16 cellular contexts compared by ENCODE assay signal in genomic region chr4:111037591-111037990, GRCh38.
"Had no signal": no experiment of that assay in that cellular context is flagged by ENCODE, and none has a peak within 500 bp of the region (broad histone marks: within the 10 kb centered on the region; RNA-seq: fewer than 3 reads in every experiment).

No MANE protein-coding gene starts in this region.

- H3K4me3 Mint-ChIP-seq: naive thymus-derived CD8-positive, alpha-beta T cell; type B pancreatic cell had no signal

- H3K27me3 ChIP-seq: esophagus squamous epithelium, hepatocyte, suprapubic skin had no signal

- H3K4me2 ChIP-seq: hepatocyte had no signal

- H3K27me3 Mint-ChIP-seq: naive thymus-derived CD8-positive, alpha-beta T cell; type B pancreatic cell had no signal

- H3K4me3 ChIP-seq: esophagus squamous epithelium, hepatocyte, skin epidermis, suprapubic skin had no signal

- H3K79me2 ChIP-seq: hepatocyte had no signal

- DNase-seq: activated naive CD4-positive, alpha-beta T cell; activated T-cell treated with anti-CD3 and anti-CD28 coated beads for 4 hours; anterior cingulate cortex; cortex of kidney; effector CD4-positive, alpha-beta T cell; esophagus squamous epithelium; islet precursor cell; naive thymus-derived CD8-positive, alpha-beta T cell; occipital lobe; stimulated activated naive CD8-positive, alpha-beta T cell treated with anti-CD3 and anti-CD28 coated beads, Interleukin-15, Interleukin-2, amounts not matched to agents 100 U/mL and 50 U/mL, for 24 hours; T1000 had no signal

- H3K36me3 Mint-ChIP-seq: naive thymus-derived CD8-positive, alpha-beta T cell; type B pancreatic cell had no signal

- H3K4me1 ChIP-seq: esophagus squamous epithelium, suprapubic skin had no signal

- H3K4me1 Mint-ChIP-seq: naive thymus-derived CD8-positive, alpha-beta T cell had no signal

- H3K36me3 ChIP-seq: esophagus squamous epithelium, suprapubic skin had no signal

- H3K27ac Mint-ChIP-seq: naive thymus-derived CD8-positive, alpha-beta T cell; type B pancreatic cell had no signal

- FAIRE-seq: endothelial cell of umbilical vein had no signal

- H2AFZ ChIP-seq: hepatocyte had no signal

- H3K9me3 ChIP-seq: esophagus squamous epithelium, suprapubic skin had no signal

- H3K27ac ChIP-seq: esophagus squamous epithelium, hepatocyte, skin epidermis, suprapubic skin had no signal

- H3K9me3 Mint-ChIP-seq: type B pancreatic cell had no signal
